11 cellular contexts compared by ENCODE assay signal in the genomic region with DNA sequence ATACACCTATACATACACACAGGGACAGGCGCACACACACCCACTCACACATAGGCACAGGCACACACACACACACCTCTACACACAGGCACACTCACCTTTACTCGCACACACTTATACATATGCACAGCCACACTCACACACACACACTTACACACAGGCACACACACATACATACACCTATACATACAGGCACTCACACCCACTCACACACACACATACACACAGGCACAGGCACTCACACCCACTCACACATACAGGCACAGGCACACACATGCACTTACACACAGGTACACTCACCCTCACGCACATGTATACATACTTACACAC.
A peak's percentile ranks its signal among the peaks of the same experiment; 100 is the strongest.
DNase-seq lines count a peak whose midpoint lies in the region; ATAC-seq and TF ChIP-seq lines count a peak whose summit lies in the region.
"Had no signal": no experiment of that assay in that cellular context is flagged by ENCODE, and none has a peak within 500 bp of the region (broad histone marks: within the 10 kb centered on the region; RNA-seq: fewer than 3 reads in every experiment).

No MANE protein-coding gene starts in this region.

- 96% methylated on average over 3 of the region's 3 CpGs for WGBS in right cardiac atrium
- 82 to 100% methylated on average over 3 of the region's 3 CpGs for WGBS in body of pancreas, 2 donors
- 95 to 97% methylated on average over 3 of the region's 3 CpGs for WGBS in mesodermal cell (ENCODE audit: insufficient coverage in 2 of 2), 2 experiments

- H3K36me3 Mint-ChIP-seq in osteocyte (ENCODE audit: unreplicated experiment) = no peaks in the 10 kb centered on the region

- TF ChIP-seq POLR2A in body of pancreas (IDR thresholded peaks at IDR 0.05) = no peak
- TF ChIP-seq POLR2A in vagina (IDR thresholded peaks at IDR 0.05) = no peak

- no peak overlapping the region for H3K4me3 ChIP-seq in left ventricle myocardium inferior
- H3K4me3 ChIP-seq in right cardiac atrium (ENCODE audit: low read length) = no peak overlapping the region
- no peak overlapping the region for H3K4me3 ChIP-seq in body of pancreas
- no peak overlapping the region for H3K4me3 ChIP-seq in mesodermal cell (ENCODE audit: extremely low read depth, insufficient read depth, low read length, poor library complexity, severe bottlenecking)
- H3K4me3 ChIP-seq in vagina = no peak overlapping the region

- no peaks in the 10 kb centered on the region for H3K36me3 ChIP-seq in left ventricle myocardium inferior
- H3K36me3 ChIP-seq in body of pancreas (replicated peaks in 1 of 2; ENCODE audit: insufficient read depth in 1 of 2, low read depth in 2 of 2) = no peaks in the 10 kb centered on the region
- H3K36me3 ChIP-seq in mesodermal cell (ENCODE audit: control insufficient read depth, insufficient read depth, low read length) = no peaks in the 10 kb centered on the region
- no peaks in the 10 kb centered on the region for H3K36me3 ChIP-seq in vagina

- H3K27me3 ChIP-seq in left ventricle myocardium inferior (ENCODE audit: low read depth) = no peaks in the 10 kb centered on the region
- no peaks in the 10 kb centered on the region for H3K27me3 ChIP-seq in right cardiac atrium (ENCODE audit: control insufficient read depth, insufficient read depth)
- H3K27me3 ChIP-seq in body of pancreas = no peaks in the 10 kb centered on the region
- H3K27me3 ChIP-seq in vagina = no peaks in the 10 kb centered on the region

- H3K9me3 ChIP-seq in left ventricle myocardium inferior (replicated peaks) = no peaks in the 10 kb centered on the region
- no peaks in the 10 kb centered on the region for H3K9me3 ChIP-seq in right cardiac atrium (ENCODE audit: control insufficient read depth, low read length)
- no peaks in the 10 kb centered on the region for H3K9me3 ChIP-seq in body of pancreas
- no peaks in the 10 kb centered on the region for H3K9me3 ChIP-seq in mesodermal cell (ENCODE audit: control insufficient read depth, low read length)
- no peaks in the 10 kb centered on the region for H3K9me3 ChIP-seq in vagina

- H3K4me1 ChIP-seq in left ventricle myocardium inferior (peaks cover 60% of the 10 kb centered on the region), right cardiac atrium (ENCODE audit: control insufficient read depth, insufficient read depth, low read length) (peaks cover 33% of the 10 kb centered on the region), body of pancreas (peaks cover 37% of the 10 kb centered on the region), mesodermal cell (ENCODE audit: control insufficient read depth, insufficient read depth, low read length, poor library complexity, severe bottlenecking) (peaks cover 27% of the 10 kb centered on the region), vagina (peaks cover 35% of the 10 kb centered on the region)

- H3K4me3 Mint-ChIP-seq in osteocyte (ENCODE audit: unreplicated experiment) = no peak overlapping the region
- H3K4me3 Mint-ChIP-seq: activated B cell treated with CpG ODN at 0.5 μM for 24 hours had no signal

- ATAC-seq in right cardiac atrium (no peak), body of pancreas (no peak), HG03135 (IDR thresholded peaks at IDR 0.05; ENCODE audit: unreplicated experiment) (no peak)
- ATAC-seq: SK-N-SH treated with all-trans-retinoic acid at 6 μM for 48 hours had no signal

- DNase-seq in left ventricle myocardium inferior (no peak), right cardiac atrium (no peak), body of pancreas (no peak), vagina (ENCODE audit: extremely low spot score in 2 of 2) (no peak), osteocyte (ENCODE audit: extremely low spot score, unreplicated experiment) (no peak), RKO (ENCODE audit: low spot score) (no peak)
- DNase-seq: activated B cell treated with CpG ODN at 0.5 μM for 24 hours, DMS 273 treated with DMSO at 0.1 percent for 48 hours had no signal

- peaks cover 6% of the 10 kb centered on the region for H3K9me3 Mint-ChIP-seq in osteocyte (ENCODE audit: unreplicated experiment)

- intact Hi-C loops in left ventricle myocardium inferior (cut with micrococcal nuclease) = loop anchor here (10.0 kb wide), 1 partner anchor 71 kb away; no protein-coding TSS in a partner anchor
- intact Hi-C loops in right cardiac atrium (cut with DNase I) = no loop called here
- intact Hi-C loops in body of pancreas (cut with DNase I) = no loop called here
- intact Hi-C loops in vagina (cut with DNase I) = loop anchor here (5.0 to 10.0 kb wide), 2 partner anchors 61 to 159 kb away; a partner anchor contains a TSS

- H3K27ac ChIP-seq in left ventricle myocardium inferior (replicated peaks) (peak overlapping the region; percentile 52), right cardiac atrium (ENCODE audit: low read length) (no peak overlapping the region), body of pancreas (peak overlapping the region in 3 of 4 donors; percentile 30 to 74 (median 65)), mesodermal cell (ENCODE audit: low read depth, low read length, severe bottlenecking) (peak overlapping the region; percentile 90), vagina (peak overlapping the region; percentile 53)

- H3K27me3 Mint-ChIP-seq in osteocyte (ENCODE audit: unreplicated experiment) = no peaks in the 10 kb centered on the region
- H3K27me3 Mint-ChIP-seq: activated B cell treated with CpG ODN at 0.5 μM for 24 hours had no signal

- TF ChIP-seq CTCF in left ventricle myocardium inferior (IDR thresholded peaks at IDR 0.05; ENCODE audit: borderline replicate concordance) (no peak), body of pancreas (IDR thresholded peaks at IDR 0.05) (no peak), vagina (IDR thresholded peaks at IDR 0.05) (no peak), osteocyte (IDR thresholded peaks at IDR 0.05) (no peak)

- no peak overlapping the region for H3K27ac Mint-ChIP-seq in osteocyte (ENCODE audit: unreplicated experiment)
- H3K27ac Mint-ChIP-seq: activated B cell treated with CpG ODN at 0.5 μM for 24 hours had no signal

- H3K4me1 Mint-ChIP-seq in osteocyte (ENCODE audit: unreplicated experiment) = peaks cover 41% of the 10 kb centered on the region

Comparison
In these comparisons a context has a peak if more than half of its experiments do, and no peak if none do; other contexts are left out.
1. intact Hi-C loops: an anchor here in left ventricle myocardium inferior (10.0 kb wide) and vagina (5.0 to 10.0 kb wide); none called in right cardiac atrium and body of pancreas.